ENCODE assay signal across 8 cellular contexts in genomic region chr19:36772341-36773222, GRCh38. TPM values are rescaled to one million over a fixed set of nuclear protein-coding genes. Genes with fewer than 3 reads are reported as not detected.
DNase-seq lines count a peak whose midpoint lies in the region; ATAC-seq, FAIRE-seq and TF ChIP-seq lines count a peak whose summit lies in the region.

Gene ZNF850 (minus strand): TSS chr19:36772807. CDS start chr19:36762606, 10,201 bp downstream.

- H3K4me3 ChIP-seq in A673 (ENCODE audit: low read depth, low read length, poor library complexity, severe bottlenecking) = peak within 1 kb of the TSS; percentile 78

- POLR2A ChIA-PET in A673 (lab: Charles Lee; ENCODE audit: low non-redundant PET) = no interaction called here
- POLR2A ChIA-PET in activated B cell treated with CpG ODN at 0.5 μM for 24 hours (lab: Charles Lee) = interaction anchor here (0.6 to 1.7 kb wide), 12 partner anchors 25 to 734 kb away, joined by 3 to 10 read pairs (median 4); partner anchors contain the start of genes ZNF345, ZNF382, ZNF420 and ZNF566

- no peak for TF ChIP-seq CTCF in A673 (conservative IDR thresholded peaks at IDR 0.05; ENCODE audit: low read depth, low read length)
- no peak for TF ChIP-seq CTCF in activated B cell treated with CpG ODN at 0.5 μM for 24 hours (IDR thresholded peaks at IDR 0.05)

- H3K4me1 Mint-ChIP-seq in activated B cell treated with CpG ODN at 0.5 μM for 24 hours = peaks cover 24% of the 10 kb centered on the region

- H3K4me1 ChIP-seq in A673 (ENCODE audit: insufficient read depth, low read length, poor library complexity, severe bottlenecking) = no peaks in the 10 kb centered on the region

- H3K4me3 Mint-ChIP-seq in activated B cell treated with CpG ODN at 0.5 μM for 24 hours = peak within 1 kb of the TSS; percentile 92

- peak; percentile 98 for FAIRE-seq in islet of Langerhans (lab: Jason Lieb, UNC)

- H3K27me3 ChIP-seq in A673 (replicated peaks; ENCODE audit: insufficient read depth, low read depth, low read length, poor library complexity) = no peaks in the 10 kb centered on the region

- H3K27ac Mint-ChIP-seq in activated B cell treated with CpG ODN at 0.5 μM for 24 hours = peak within 1 kb of the TSS; percentile 85

- intact Hi-C loops in A673 (cut with micrococcal nuclease; ENCODE audit: unreplicated experiment) = no loop called here
- intact Hi-C loops in activated B cell treated with CpG ODN at 0.5 μM for 24 hours (cut with micrococcal nuclease) = loop anchor here (1.0 to 10.0 kb wide), 14 partner anchors 25 to 820 kb away; partner anchors contain the start of genes ZNF345, ZNF383, ZNF420 and ZNF461

- peak within 1 kb of the TSS; percentile 78 for H3K27ac ChIP-seq in A673 (ENCODE audit: low read depth, low read length, poor library complexity, severe bottlenecking)

- H3K9me3 Mint-ChIP-seq in activated B cell treated with CpG ODN at 0.5 μM for 24 hours = peaks cover 9% of the 10 kb centered on the region

- DNase-seq in A673 (ENCODE audit: low spot score) (peak; percentile 94), NCI-H2171 treated with DMSO at 0.1 percent for 48 hours (lab: John Stamatoyannopoulos, UW) (peak; percentile 91), activated B cell treated with CpG ODN at 0.5 μM for 24 hours (peak; percentile 89)
- peak; percentile 92 for DNase-seq in central memory CD4-positive, alpha-beta T cell
- DNase-seq in stimulated activated CD4-positive, alpha-beta T cell treated with anti-CD3 and anti-CD28 coated beads, Interleukin-12 subunit alpha, Interleukin-12 subunit beta, amount 100 ng/mL, for 24 hours (ENCODE audit: low read depth in 2 of 2) = peak; percentile 86 to 92

- no peaks in the 10 kb centered on the region for H3K27me3 Mint-ChIP-seq in activated B cell treated with CpG ODN at 0.5 μM for 24 hours

- H3K36me3 ChIP-seq in A673 (ENCODE audit: insufficient read depth, low read length, poor library complexity, severe bottlenecking) = peaks cover 3% of the 10 kb centered on the region

- CTCF ChIA-PET in A673 (lab: Charles Lee) = no interaction called here
- CTCF ChIA-PET in activated B cell treated with CpG ODN at 0.5 μM for 24 hours (lab: Charles Lee) = interaction anchor here (0.9 to 2.0 kb wide), 2 partner anchors 24 to 78 kb away, joined by 4 read pairs; partner anchors contain the start of gene ZNF345

- TSS peak; percentile 78 for BruUV-seq in A673 (replicated peaks; lab: Mats Ljungman, UMichigan)

- H3K36me3 Mint-ChIP-seq in activated B cell treated with CpG ODN at 0.5 μM for 24 hours (ENCODE audit: low read depth) = peaks cover 28% of the 10 kb centered on the region

- peaks cover 39% of the 10 kb centered on the region for H3K9me3 ChIP-seq in A673 (ENCODE audit: low read depth, low read length, poor library complexity, severe bottlenecking)

- ATAC-seq in GM18867 (IDR thresholded peaks at IDR 0.05; ENCODE audit: unreplicated experiment) (peak; percentile 92), HG03097 (IDR thresholded peaks at IDR 0.05; ENCODE audit: low FRiP score, unreplicated experiment) (peak; percentile 89), activated B cell treated with CpG ODN at 0.5 μM for 24 hours (ENCODE audit: low read depth) (peak; percentile 92)

RNA-seq across cellular contexts. Expression of gene ZNF850, which starts in this region (rescaled TPM):
- total RNA-seq in A673 (2021) = 11.8 and 14.7 TPM in 2 replicates
- total RNA-seq in activated B cell treated with CpG ODN at 0.5 μM for 24 hours = 5.8 and 7.9 TPM in 2 replicates

Comparison
In these comparisons a context has a peak if more than half of its experiments do, and no peak if none do; other contexts are left out.
1. Peak in every context shown above with its lines: DNase-seq, ATAC-seq, H3K4me3 ChIP-seq and H3K27ac ChIP-seq.